15 cellular contexts compared by ENCODE assay signal in the genomic region with DNA sequence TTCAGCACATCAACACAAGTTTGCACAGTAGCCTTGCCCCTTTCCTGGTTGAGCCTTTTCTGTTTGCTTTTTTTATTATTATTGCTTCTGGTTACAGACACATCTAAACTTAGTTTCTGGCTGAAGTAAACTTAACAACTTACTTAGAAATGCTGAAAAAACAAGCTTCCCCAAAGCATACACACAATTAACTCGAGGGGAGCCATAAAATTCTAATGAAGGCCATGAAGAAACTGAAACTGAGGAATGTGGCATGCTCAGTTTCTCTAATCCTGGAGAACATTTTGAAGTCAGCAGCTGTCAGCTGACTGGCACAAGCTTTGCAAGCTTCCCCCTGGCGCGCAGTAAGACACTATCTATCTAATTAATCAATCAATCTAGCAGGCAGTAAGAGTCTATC. TPM values are rescaled to one million over a fixed set of nuclear protein-coding genes. Genes with fewer than 3 reads are reported as not detected.
DNase-seq lines count a peak whose midpoint lies in the region; FAIRE-seq and TF ChIP-seq lines count a peak whose summit lies in the region.
"Had no signal": no experiment of that assay in that cellular context is flagged by ENCODE, and none has a peak within 500 bp of the region (broad histone marks: within the 10 kb centered on the region; RNA-seq: fewer than 3 reads in every experiment).

No MANE protein-coding gene starts in this region.

- no peak overlapping the region for H2BK20ac ChIP-seq in H9 (ENCODE audit: low read depth, low read length, poor library complexity, severe bottlenecking)

- peaks cover 0 to 2% of the 10 kb centered on the region in 2 experiments; a peak in 1 of 5 replicates for H3K9me3 Mint-ChIP-seq in H9
- H3K9me3 Mint-ChIP-seq: activated CD8-positive, alpha-beta T cell treated with anti-CD3 and anti-CD28 coated beads for 36 hours; stimulated activated naive CD8-positive, alpha-beta T cell treated with anti-CD3 and anti-CD28 coated beads, Interleukin-15, amount 100 ng/mL, for 72 hours had no signal

- FAIRE-seq in frontal cortex (lab: Jason Lieb, UNC), result no peak
- FAIRE-seq: GM12892 had no signal

- no peak overlapping the region for H3K4me3 Mint-ChIP-seq in H9
- H3K4me3 Mint-ChIP-seq: activated CD8-positive, alpha-beta T cell treated with anti-CD3 and anti-CD28 coated beads for 36 hours; CD4-positive, CD25-positive, alpha-beta regulatory T cell; stimulated activated naive CD8-positive, alpha-beta T cell treated with anti-CD3 and anti-CD28 coated beads, Interleukin-15, amount 100 ng/mL, for 72 hours had no signal

- peaks cover 16% of the 10 kb centered on the region for H3K23me2 ChIP-seq in H9 (ENCODE audit: insufficient read length, low read depth, low read length, poor library complexity, severe bottlenecking)

- H3K27me3 Mint-ChIP-seq in H9 (ENCODE audit: low read depth), result peaks cover 45% of the 10 kb centered on the region

- peak; percentile 16 for DNase-seq in MV-4-11 (lab: John Stamatoyannopoulos, UW)
- DNase-seq in transverse colon, result peak; percentile 27
- no peak for DNase-seq in H9
- no peak for DNase-seq in frontal cortex (ENCODE audit: low spot score in 2 of 2)
- DNase-seq in T-helper 1 cell, result no peak
- DNase-seq: activated CD8-positive, alpha-beta T cell treated with anti-CD3 and anti-CD28 coated beads for 36 hours; CD4-positive, CD25-positive, alpha-beta regulatory T cell; KG1; NCI-H2227 treated with DMSO at 0.1 percent for 48 hours; stimulated activated naive CD8-positive, alpha-beta T cell treated with anti-CD3 and anti-CD28 coated beads, Interleukin-15, amount 100 ng/mL, for 72 hours had no signal

- no peaks in the 10 kb centered on the region for H3K9me3 ChIP-seq in endocrine pancreas (ENCODE audit: control insufficient read depth, low read length)
- no peaks in the 10 kb centered on the region for H3K9me3 ChIP-seq in muscle layer of duodenum (ENCODE audit: control insufficient read depth in 1 of 2, low read length in 2 of 2)
- H3K9me3 ChIP-seq in transverse colon, result no peaks in the 10 kb centered on the region
- no peaks in the 10 kb centered on the region for H3K9me3 ChIP-seq in H9 (ENCODE audit: control insufficient read depth, low read depth, low read length)
- H3K9me3 ChIP-seq: neutrophil had no signal

- no peak overlapping the region for H3K14ac ChIP-seq in H9 (ENCODE audit: insufficient read depth, low read length)

- peak overlapping the region; percentile 43 for H3K27ac ChIP-seq in muscle layer of duodenum (ENCODE audit: low read length)
- peak overlapping the region; percentile 77 to 92 (median 90) for H3K27ac ChIP-seq in transverse colon
- no peak overlapping the region for H3K27ac ChIP-seq in H9 (ENCODE audit: insufficient read length, low read depth, low read length)
- H3K27ac ChIP-seq: neutrophil, SJSA1 had no signal

- no peaks in the 10 kb centered on the region for H3K27me3 ChIP-seq in endocrine pancreas (ENCODE audit: control insufficient read depth, insufficient read depth, low read length)
- no peaks in the 10 kb centered on the region for H3K27me3 ChIP-seq in muscle layer of duodenum (ENCODE audit: low read depth, low read length)
- peaks cover 53% of the 10 kb centered on the region for H3K27me3 ChIP-seq in transverse colon
- H3K27me3 ChIP-seq in H9 (ENCODE audit: insufficient read depth, low read length), result peaks cover 15% of the 10 kb centered on the region; the same call in 1 of the 2 replicates
- H3K27me3 ChIP-seq: SJSA1 had no signal

- no peak overlapping the region for H2AFZ ChIP-seq in H9 (ENCODE audit: low read length)

- no peak overlapping the region for H2BK120ac ChIP-seq in H9 (ENCODE audit: low read depth, low read length, poor library complexity, severe bottlenecking)

- H3K4me1 Mint-ChIP-seq in H9, result peaks cover 50 to 58% of the 10 kb centered on the region in 2 experiments

- no peak overlapping the region for H4K91ac ChIP-seq in H9 (ENCODE audit: insufficient read length, low read depth, low read length)

- peaks cover 3% of the 10 kb centered on the region for H3K79me2 ChIP-seq in H9 (ENCODE audit: insufficient read depth, low read length)

- no peaks in the 10 kb centered on the region for H3K36me3 ChIP-seq in endocrine pancreas (ENCODE audit: control insufficient read depth, insufficient read depth, low read length)
- H3K36me3 ChIP-seq in muscle layer of duodenum (ENCODE audit: control insufficient read depth in 1 of 2, insufficient read depth in 2 of 2, low read length in 2 of 2), result no peaks in the 10 kb centered on the region
- H3K36me3 ChIP-seq in transverse colon, result no peaks in the 10 kb centered on the region
- H3K36me3 ChIP-seq: neutrophil had no signal

- peaks cover 0 to 3% (median 0%) of the 10 kb centered on the region in 3 experiments; a peak in 1 of 7 replicates for H3K36me3 Mint-ChIP-seq in H9 (ENCODE audit: insufficient read depth in 1 of 3, low read depth in 3 of 3)
- H3K36me3 Mint-ChIP-seq: CD4-positive, CD25-positive, alpha-beta regulatory T cell had no signal

- no peak overlapping the region for H3K4me2 ChIP-seq in H9 (ENCODE audit: insufficient read depth, insufficient read length, low read length)

- in situ Hi-C loops in transverse colon (cut with MboI; ENCODE audit: low pct_ligation_motif_present in 1 of 4, low pct_unique_long_range_greater_than_20kb in 1 of 4, low sequenced_read_pairs in 3 of 4), result loop anchor here (25.0 kb wide), 3 partner anchors 205 to 255 kb away; no protein-coding TSS in a partner anchor

- no peak for TF ChIP-seq EP300 in transverse colon (IDR thresholded peaks at IDR 0.05; ENCODE audit: low read depth)

- peaks cover 8% of the 10 kb centered on the region for H3K79me1 ChIP-seq in H9 (ENCODE audit: insufficient read depth, low read depth, low read length, poor library complexity, severe bottlenecking)

- no peak overlapping the region for H3T11ph ChIP-seq in H9 (ENCODE audit: low read length)

- H2AK5ac ChIP-seq in H9 (ENCODE audit: insufficient read length, low read length), result no peak overlapping the region

- no peak overlapping the region for H2BK5ac ChIP-seq in H9 (ENCODE audit: insufficient read length, low read length)

- no peak for TF ChIP-seq POLR2A in transverse colon (IDR thresholded peaks at IDR 0.05)

- no peak overlapping the region for H3K23ac ChIP-seq in H9 (ENCODE audit: insufficient read length, low read depth, low read length)

- H3K27ac Mint-ChIP-seq in H9, result no peak overlapping the region
- H3K27ac Mint-ChIP-seq: activated CD8-positive, alpha-beta T cell treated with anti-CD3 and anti-CD28 coated beads for 36 hours; CD4-positive, CD25-positive, alpha-beta regulatory T cell; stimulated activated naive CD8-positive, alpha-beta T cell treated with anti-CD3 and anti-CD28 coated beads, Interleukin-15, amount 100 ng/mL, for 72 hours had no signal

- H3K18ac ChIP-seq in H9 (ENCODE audit: insufficient read length, low read depth, low read length), result no peak overlapping the region

- H4K5ac ChIP-seq in H9 (ENCODE audit: insufficient read length, low read depth, low read length), result no peak overlapping the region

- H2BK12ac ChIP-seq in H9 (ENCODE audit: insufficient read length, low read depth, low read length), result no peak overlapping the region

- H3K4me3 ChIP-seq in endocrine pancreas (ENCODE audit: control insufficient read depth, insufficient read depth, low read length) (peak overlapping the region; percentile 32), muscle layer of duodenum (ENCODE audit: low read depth in 1 of 2, low read length in 2 of 2) (no peak overlapping the region), transverse colon (peak overlapping the region in 2 of 4 donors; percentile 77 to 78)
- H3K4me3 ChIP-seq: SJSA1 had no signal

- intact Hi-C loops in transverse colon (cut with DNase I; ENCODE audit: low total_unique reads), result no loop called here

- H3K9ac ChIP-seq in endocrine pancreas (ENCODE audit: control insufficient read depth, insufficient read depth, low read length), result no peak overlapping the region
- H3K9ac ChIP-seq in H9 (ENCODE audit: extremely low read depth, insufficient read length, low read length), result no peak overlapping the region

- H4K8ac ChIP-seq in H9 (replicated peaks; ENCODE audit: insufficient read length, low read depth, low read length), result no peak overlapping the region

- WGBS in transverse colon (ENCODE audit: low coverage in 1 of 2), 2 donors, result 38 to 39% methylated on average over 3 of the region's 3 CpGs
- no CpG with 5 or more reads among the region's 3 CpGs for WGBS in H9 (ENCODE audit: extremely low coverage, insufficient read length, low lambda C conversion rate)

- no peak overlapping the region for H3K56ac ChIP-seq in H9 (ENCODE audit: insufficient read length, low read depth, low read length)

- no peaks in the 10 kb centered on the region for H4K20me1 ChIP-seq in H9 (ENCODE audit: control insufficient read depth, insufficient read depth, insufficient read length)

- no peak overlapping the region for H3K4ac ChIP-seq in H9 (ENCODE audit: low read depth, low read length)

- TF ChIP-seq CTCF in transverse colon (IDR thresholded peaks at IDR 0.05), result no peak
- TF ChIP-seq CTCF in H9 (conservative IDR thresholded peaks at IDR 0.05), result no peak

- H3K4me1 ChIP-seq in endocrine pancreas (ENCODE audit: control insufficient read depth, insufficient read depth, low read length) (peaks cover 5% of the 10 kb centered on the region), muscle layer of duodenum (ENCODE audit: control insufficient read depth in 1 of 2, insufficient read depth in 2 of 2, low read length in 2 of 2) (peaks cover 0 to 17% of the 10 kb centered on the region in 2 donors), transverse colon (peaks cover 0 to 49% (median 36%) of the 10 kb centered on the region in 4 donors), H9 (ENCODE audit: insufficient read depth, low read length) (peaks cover 4% of the 10 kb centered on the region; the same call in 1 of the 2 replicates)

- no peak overlapping the region for H2BK15ac ChIP-seq in H9 (ENCODE audit: low read depth, low read length)

RNA-seq across cellular contexts. Expression of a gene that starts 3.7 kb away (rescaled TPM):
- 100 to 1,000 TPM in 1 of 4 donors, 10 to 100 TPM in 3; 51.6 to 190 (median 72.9) TPM for total RNA-seq in transverse colon
- total RNA-seq in H9 (2021), result 125 and 127 TPM in 2 replicates
- 25.3 TPM for total RNA-seq in frontal cortex

Comparison
In these comparisons a context has a peak if more than half of its experiments do, and no peak if none do; other contexts are left out.
1. DNase-seq: peak in MV-4-11 (single experiment) and transverse colon (single experiment); none in H9 (single experiment), frontal cortex (0 of 2) and T-helper 1 cell (0 of 5).